ENCODE assay signal across 10 cellular contexts in genomic region chrX:1536712-1537030, GRCh38. TPM values are rescaled to one million over a fixed set of nuclear protein-coding genes. Genes with fewer than 3 reads are reported as not detected.
A peak's percentile ranks its signal among the peaks of the same experiment; 100 is the strongest.
DNase-seq lines count a peak whose midpoint lies in the region; ATAC-seq and TF ChIP-seq lines count a peak whose summit lies in the region.
"Had no signal": no experiment of that assay in that cellular context is flagged by ENCODE, and none has a peak within 500 bp of the region (broad histone marks: within the 10 kb centered on the region; RNA-seq: fewer than 3 reads in every experiment).

No MANE protein-coding gene starts in this region.

- peak; percentile 14 to 15 for DNase-seq in activated CD4-positive, alpha-beta T cell treated with anti-CD3 and anti-CD28 coated beads for 4 hours
- no peak for DNase-seq in activated CD4-positive, alpha-beta T cell treated with anti-CD3 and anti-CD28 coated beads, Interleukin-2, amount 50 U/mL, for 48 hours
- DNase-seq in nephron progenitor cell: no peak
- DNase-seq in mucosa of gallbladder (ENCODE audit: low spot score): no peak

- no peak for TF ChIP-seq CTCF in nephron progenitor cell (IDR thresholded peaks at IDR 0.05)

- H3K27ac Mint-ChIP-seq in dendritic cell treated with granulocyte-macrophage colony-stimulating factor and Interleukin-4, amounts not matched to agents 40 ng/mL and 50 ng/mL, for 4 days: peak overlapping the region; percentile 88
- H3K27ac Mint-ChIP-seq in nephron progenitor cell: no peak overlapping the region

- no peaks in the 10 kb centered on the region for H3K9me3 ChIP-seq in subcutaneous abdominal adipose tissue (ENCODE audit: control insufficient read depth in 5 of 5, low read length in 5 of 5)

- H3K4me1 ChIP-seq in subcutaneous abdominal adipose tissue (ENCODE audit: control insufficient read depth in 5 of 5, insufficient read depth in 5 of 5, low read length in 5 of 5): peaks cover 0 to 28% (median 10%) of the 10 kb centered on the region in 5 donors

- H3K36me3 Mint-ChIP-seq in dendritic cell treated with granulocyte-macrophage colony-stimulating factor and Interleukin-4, amounts not matched to agents 40 ng/mL and 50 ng/mL, for 4 days (ENCODE audit: low read depth): no peaks in the 10 kb centered on the region
- no peaks in the 10 kb centered on the region for H3K36me3 Mint-ChIP-seq in nephron progenitor cell (ENCODE audit: low read depth)

- peak overlapping the region; percentile 48 to 73 (median 56) for H3K4me3 ChIP-seq in subcutaneous abdominal adipose tissue (ENCODE audit: low read depth in 1 of 5, low read length in 5 of 5)
- H3K4me3 ChIP-seq: cardiac muscle cell had no signal

- ATAC-seq in HG03432 (IDR thresholded peaks at IDR 0.05; ENCODE audit: unreplicated experiment): peak; percentile 4
- no peak for ATAC-seq in GM21529 (IDR thresholded peaks at IDR 0.05; ENCODE audit: unreplicated experiment)

- peaks cover 37% of the 10 kb centered on the region for H3K4me1 Mint-ChIP-seq in dendritic cell treated with granulocyte-macrophage colony-stimulating factor and Interleukin-4, amounts not matched to agents 40 ng/mL and 50 ng/mL, for 4 days (ENCODE audit: low read depth)
- H3K4me1 Mint-ChIP-seq in nephron progenitor cell: peaks cover 12% of the 10 kb centered on the region

- H3K4me3 Mint-ChIP-seq in dendritic cell treated with granulocyte-macrophage colony-stimulating factor and Interleukin-4, amounts not matched to agents 40 ng/mL and 50 ng/mL, for 4 days: peak overlapping the region; percentile 76
- no peak overlapping the region for H3K4me3 Mint-ChIP-seq in nephron progenitor cell

- H3K36me3 ChIP-seq in subcutaneous abdominal adipose tissue (ENCODE audit: control insufficient read depth in 5 of 5, insufficient read depth in 5 of 5, low read length in 5 of 5): no peaks in the 10 kb centered on the region
- H3K36me3 ChIP-seq: cardiac muscle cell had no signal

- intact Hi-C loops in dendritic cell treated with granulocyte-macrophage colony-stimulating factor and Interleukin-4, amounts not matched to agents 40 ng/mL and 50 ng/mL, for 4 days (cut with micrococcal nuclease): loop anchor here (1.0 to 5.0 kb wide), 3 partner anchors 34 to 82 kb away; no protein-coding TSS in a partner anchor

- no peaks in the 10 kb centered on the region for H3K27me3 Mint-ChIP-seq in dendritic cell treated with granulocyte-macrophage colony-stimulating factor and Interleukin-4, amounts not matched to agents 40 ng/mL and 50 ng/mL, for 4 days
- H3K27me3 Mint-ChIP-seq in nephron progenitor cell (ENCODE audit: low read depth, poor library complexity): no peaks in the 10 kb centered on the region

- peaks cover 0 to 7% (median 4%) of the 10 kb centered on the region in 5 donors for H3K27me3 ChIP-seq in subcutaneous abdominal adipose tissue (ENCODE audit: control insufficient read depth in 5 of 5, insufficient read depth in 4 of 5, low read length in 5 of 5)
- H3K27me3 ChIP-seq: cardiac muscle cell had no signal

- no peak overlapping the region for H3K27ac ChIP-seq in subcutaneous abdominal adipose tissue (ENCODE audit: low read depth, low read length)
- H3K27ac ChIP-seq: cardiac muscle cell had no signal

- peak overlapping the region in 2 of 5 donors; percentile 7 to 39 for H3K9ac ChIP-seq in subcutaneous abdominal adipose tissue (ENCODE audit: low read length in 5 of 5)

- H3K9me3 Mint-ChIP-seq in dendritic cell treated with granulocyte-macrophage colony-stimulating factor and Interleukin-4, amounts not matched to agents 40 ng/mL and 50 ng/mL, for 4 days: no peaks in the 10 kb centered on the region
- H3K9me3 Mint-ChIP-seq in nephron progenitor cell: no peaks in the 10 kb centered on the region

RNA-seq across cellular contexts. Expression of gene P2RY8, which starts 0.3 kb away (rescaled TPM):
- 2.3 TPM for total RNA-seq in mucosa of gallbladder
- total RNA-seq: cardiac muscle cell, temporal lobe had no signal

RNA-seq across cellular contexts. Expression of gene AKAP17A, which starts 54.7 kb away (rescaled TPM):
- total RNA-seq in mucosa of gallbladder: 52.9 TPM

Comparison
In these comparisons a context has a peak if more than half of its experiments do, and no peak if none do; other contexts are left out.
1. DNase-seq: peak in activated CD4-positive, alpha-beta T cell treated with anti-CD3 and anti-CD28 coated beads for 4 hours (2 of 2); none in activated CD4-positive, alpha-beta T cell treated with anti-CD3 and anti-CD28 coated beads, Interleukin-2, amount 50 U/mL, for 48 hours (0 of 2), nephron progenitor cell (single experiment) and mucosa of gallbladder (single experiment).